ENCODE assay signal across 8 cellular contexts in the genomic region with DNA sequence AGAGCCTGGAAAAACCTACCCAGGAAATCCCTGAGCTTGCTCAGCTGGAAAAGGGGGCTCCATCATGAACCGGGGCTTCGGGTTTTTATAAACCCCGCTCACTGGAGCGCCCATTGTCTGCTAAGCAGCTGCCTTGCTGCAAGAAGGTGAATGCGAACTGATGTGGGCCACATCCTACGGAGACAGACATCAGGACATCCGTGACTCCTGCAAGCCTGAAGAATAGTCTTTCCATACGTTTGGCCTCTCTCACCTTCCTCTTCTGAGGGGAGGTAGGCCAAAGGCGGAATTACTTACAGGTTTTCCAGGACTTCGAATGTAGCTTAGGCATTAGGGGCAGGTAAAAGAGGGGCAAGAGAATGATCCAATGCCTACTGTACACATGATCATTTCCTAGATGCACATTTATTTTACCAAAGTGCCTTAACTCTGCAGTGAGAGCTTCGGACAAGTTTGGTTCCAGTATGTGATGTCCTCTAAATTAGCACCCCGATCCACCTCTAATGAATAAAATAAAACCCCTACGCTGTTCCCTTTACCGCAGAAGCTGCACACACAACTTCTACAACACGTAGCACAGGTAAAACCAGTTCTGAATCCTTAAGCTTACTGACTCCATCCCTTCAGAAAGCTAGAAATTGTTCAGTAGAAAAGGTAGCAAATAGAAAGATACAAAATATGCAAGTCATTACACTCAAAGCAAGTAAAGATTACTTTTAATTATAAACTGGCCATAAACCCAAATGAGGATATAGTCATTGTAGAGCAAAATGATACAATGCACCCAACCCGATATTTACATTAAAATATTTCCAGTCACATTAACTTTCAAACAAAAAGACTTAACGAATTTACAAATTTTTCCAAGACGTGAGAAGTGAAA. TPM values are rescaled to one million over a fixed set of nuclear protein-coding genes. Genes with fewer than 3 reads are reported as not detected.
DNase-seq lines count a peak whose midpoint lies in the region; ATAC-seq and TF ChIP-seq lines count a peak whose summit lies in the region.

No MANE protein-coding gene starts in this region.

- CTCF ChIA-PET in IMR-90 (lab: Yijun Ruan, JAX) = interaction anchor here (0.5 to 1.7 kb wide), 10 partner anchors 11 to 283 kb away, joined by 3 to 7 read pairs (median 3); a partner anchor contains a TSS

- peaks cover 11% of the 10 kb centered on the region for H3K4me1 ChIP-seq in IMR-90 (ENCODE audit: control insufficient read depth, insufficient read depth, low read length)
- H3K4me1 ChIP-seq in aorta (ENCODE audit: control insufficient read depth in 1 of 2, insufficient read depth in 2 of 2, low read length in 2 of 2) = peaks cover 0 to 3% of the 10 kb centered on the region in 2 donors

- POLR2A ChIA-PET in IMR-90 (lab: Charles Lee; ENCODE audit: unreplicated experiment) = no interaction called here

- peak overlapping the region; percentile 50 for H4K91ac ChIP-seq in IMR-90 (ENCODE audit: insufficient read depth, low read depth, low read length)

- peak overlapping the region; percentile 74 for H3K4me2 ChIP-seq in IMR-90 (ENCODE audit: low read depth, low read length)

- H2BK20ac ChIP-seq in IMR-90 (ENCODE audit: low read depth, low read length) = 0 out of 2 replicates have a peak overlapping the region, but pooled peaks have one; percentile 3

- H3K27ac ChIP-seq in IMR-90 (ENCODE audit: insufficient read depth, low read length) (peak overlapping the region; percentile 52), brain microvascular endothelial cell (peak overlapping the region; percentile 17), aorta (ENCODE audit: low read depth in 1 of 2, low read length in 2 of 2) (peak overlapping the region in 1 of 2 donors; percentile 71)

- peaks cover 10% of the 10 kb centered on the region for H3K9me1 ChIP-seq in IMR-90 (ENCODE audit: insufficient read depth, low read length)

- TF ChIP-seq POLR2A in IMR-90 (IDR thresholded peaks at IDR 0.05; ENCODE audit: low read depth, low read length) = no peak

- H3K4me1 Mint-ChIP-seq in mesothelial cell of epicardium = peaks cover 36% of the 10 kb centered on the region

- H3K27me3 ChIP-seq in IMR-90 (ENCODE audit: control insufficient read depth, insufficient read depth, low read length) = no peaks in the 10 kb centered on the region
- no peaks in the 10 kb centered on the region for H3K27me3 ChIP-seq in brain microvascular endothelial cell (replicated peaks)
- no peaks in the 10 kb centered on the region for H3K27me3 ChIP-seq in aorta (ENCODE audit: control insufficient read depth in 1 of 2, insufficient read depth in 2 of 2, low read length in 1 of 2)

- H3K56ac ChIP-seq in IMR-90 (ENCODE audit: extremely low read depth, insufficient read depth, low read length) = no peak overlapping the region

- peak overlapping the region; percentile 67 for H3K23ac ChIP-seq in IMR-90 (ENCODE audit: low read depth, low read length)

- peak overlapping the region; percentile 60 for H2AK9ac ChIP-seq in IMR-90 (replicated peaks; ENCODE audit: low read depth, low read length, poor library complexity)

- peak overlapping the region; percentile 65 for H3K4me3 ChIP-seq in AG09309 (ENCODE audit: control insufficient read depth, low read depth, low read length)
- peak overlapping the region; percentile 78 for H3K4me3 ChIP-seq in IMR-90 (ENCODE audit: insufficient read depth, low read depth, low read length)
- H3K4me3 ChIP-seq in brain microvascular endothelial cell (ENCODE audit: low read depth, low read length) = peak overlapping the region; percentile 63
- peak overlapping the region; percentile 1 to 33 for H3K4me3 ChIP-seq in aorta (ENCODE audit: low read length in 2 of 2)

- 33% methylated on average over 5 of the region's 18 CpGs; no CpG with 5 or more reads in 1 of the 2 experiments for WGBS in IMR-90 (ENCODE audit: extremely low coverage in 2 of 2, insufficient read length in 1 of 2), 2 experiments
- WGBS in aorta, 2 donors = 36% methylated on average over 18 of the region's 18 CpGs

- peaks cover 6% of the 10 kb centered on the region for H3K36me3 ChIP-seq in IMR-90 (ENCODE audit: control insufficient read depth, insufficient read depth, low read length)
- H3K36me3 ChIP-seq in brain microvascular endothelial cell (replicated peaks) = peaks cover 19% of the 10 kb centered on the region
- H3K36me3 ChIP-seq in aorta (ENCODE audit: control insufficient read depth in 1 of 2, insufficient read depth in 2 of 2, low read length in 1 of 2) = no peaks in the 10 kb centered on the region

- dilution Hi-C loops in IMR-90 (cut with HindIII; ENCODE audit: low sequenced_read_pairs, unreplicated experiment) = no loop called here

- ATAC-seq in IMR-90 (ENCODE audit: low read depth) (no peak), aorta (ENCODE audit: low FRiP score) (no peak), HG03342 (IDR thresholded peaks at IDR 0.05; ENCODE audit: unreplicated experiment) (no peak)

- no peak for TF ChIP-seq CTCF in AG09309 (IDR thresholded peaks at IDR 0.05; ENCODE audit: control insufficient read depth, insufficient read depth, low read depth, low read length, missing control alignments)
- no peak for TF ChIP-seq CTCF in IMR-90 (conservative IDR thresholded peaks at IDR 0.05; ENCODE audit: low read depth, low read length)
- TF ChIP-seq CTCF in brain microvascular endothelial cell (IDR thresholded peaks at IDR 0.05; ENCODE audit: low read depth, low read length, missing control alignments) = no peak
- no peak for TF ChIP-seq CTCF in mesothelial cell of epicardium (IDR thresholded peaks at IDR 0.05; ENCODE audit: unreplicated experiment)

- H2BK15ac ChIP-seq in IMR-90 (ENCODE audit: low read depth, low read length) = 0 out of 3 replicates have a peak overlapping the region, but pooled peaks have one; percentile 19

- H2BK5ac ChIP-seq in IMR-90 (ENCODE audit: low read depth, low read length, poor library complexity, severe bottlenecking) = no peak overlapping the region

- peak overlapping the region; percentile 48; the same call in 1 of the 2 replicates for H2AK5ac ChIP-seq in IMR-90 (ENCODE audit: low read depth, low read length)

- no peaks in the 10 kb centered on the region for H3K9me3 Mint-ChIP-seq in mesothelial cell of epicardium

- no peak for TF ChIP-seq RAD21 in IMR-90 (IDR thresholded peaks at IDR 0.05; ENCODE audit: low read length)

- no TSS peak for BruUV-seq in IMR-90 (replicated peaks; lab: Mats Ljungman, UMichigan)

- no peaks in the 10 kb centered on the region for H3K9me3 ChIP-seq in IMR-90 (ENCODE audit: control insufficient read depth, insufficient read depth, low read length)
- H3K9me3 ChIP-seq in aorta (ENCODE audit: control insufficient read depth, low read length) = no peaks in the 10 kb centered on the region

- H4K8ac ChIP-seq in IMR-90 (ENCODE audit: low read depth in 2 of 2, low read length in 2 of 2) = peak overlapping the region; percentile 61 to 72; a peak in 3 of 4 replicates

- peak overlapping the region; percentile 60 for H3K4ac ChIP-seq in IMR-90 (ENCODE audit: low read depth, low read length)

- H3K79me1 ChIP-seq in IMR-90 (ENCODE audit: low read depth in 1 of 2, low read length in 2 of 2) = peaks cover 3 to 37% of the 10 kb centered on the region in 2 experiments

- in situ Hi-C loops in IMR-90 (cut with MboI; ENCODE audit: low sequenced_read_pairs) = loop anchor here (5.0 kb wide), 1 partner anchor 121 kb away; no protein-coding TSS in a partner anchor
- in situ Hi-C loops in brain microvascular endothelial cell (cut with HindIII; ENCODE audit: low pct_ligation_motif_present, low sequenced_read_pairs) = no loop called here

- peak overlapping the region; percentile 48 for H4K5ac ChIP-seq in IMR-90 (ENCODE audit: low read depth, low read length)

- peak overlapping the region; percentile 94 for H2AFZ ChIP-seq in IMR-90 (replicated peaks; ENCODE audit: low read length, poor library complexity)

- H3K18ac ChIP-seq in IMR-90 (ENCODE audit: low read depth, low read length) = no peak overlapping the region

- peaks cover 4% of the 10 kb centered on the region for H3K27me3 Mint-ChIP-seq in mesothelial cell of epicardium (ENCODE audit: low read depth)

- H4K20me1 ChIP-seq in IMR-90 (ENCODE audit: insufficient read depth, low read length) = no peaks in the 10 kb centered on the region

- H3K27ac Mint-ChIP-seq in mesothelial cell of epicardium = peak overlapping the region; percentile 93

- peak overlapping the region; percentile 60 for H2BK120ac ChIP-seq in IMR-90 (ENCODE audit: low read depth, low read length)

- peak overlapping the region; percentile 68 for H3K9ac ChIP-seq in IMR-90 (ENCODE audit: low read depth, low read length)

- peaks cover 2% of the 10 kb centered on the region for H3K36me3 Mint-ChIP-seq in mesothelial cell of epicardium

- H3K4me3 Mint-ChIP-seq in mesothelial cell of epicardium = peak overlapping the region; percentile 81

- H3K14ac ChIP-seq in IMR-90 (replicated peaks; ENCODE audit: low read depth, low read length) = peak overlapping the region; percentile 59

- intact Hi-C loops in IMR-90 (cut with micrococcal nuclease) = loop anchor here (1.0 to 5.0 kb wide), 5 partner anchors 101 to 286 kb away; a partner anchor contains a TSS
- intact Hi-C loops in aorta (cut with DNase I) = loop anchor here (2.0 to 5.0 kb wide), 3 partner anchors 56 to 122 kb away; a partner anchor contains a TSS

- DNase-seq in AG09309 (ENCODE audit: low read depth) (no peak), IMR-90 (no peak), brain microvascular endothelial cell (no peak), mesothelial cell of epicardium (ENCODE audit: low spot score in 2 of 2, unreplicated experiment in 2 of 2) (no peak), aorta (no peak), foreskin melanocyte (no peak), GM19240 (ENCODE audit: insufficient read length, low spot score) (no peak)

TF ChIP-seq in IMR-90, 13 proteins besides CTCF, POLR2A, EP300 and RAD21:
- 0 out of 2 replicates have a peak, but pooled peaks have one; percentile 27 for TF ChIP-seq NFE2L2 (IDR thresholded peaks at IDR 0.05; ENCODE audit: low read depth, low read length)
- TF ChIP-seq BHLHE40 (IDR thresholded peaks at IDR 0.05; ENCODE audit: low read depth, low read length) = no peak

RNA-seq across cellular contexts. Expression of a gene that starts 0.9 kb away (rescaled TPM):
- total RNA-seq in IMR-90 (2012; rRNA removed) (16.7 and 18.9 TPM in 2 replicates), mesothelial cell of epicardium (39.1 to 45.5 TPM (median 40.6 TPM) in 3 replicates), aorta (100 to 1,000 TPM; 119 to 310 TPM)
- polyA plus RNA-seq in IMR-90 (2012; rRNA removed) (13.7 and 15.8 TPM in 2 replicates), aorta (10 to 100 TPM; 47.3 to 74.6 TPM)
- 6.4 and 8.4 TPM in 2 replicates for polyA plus RNA-seq in IMR-90 (2012; cell fraction: cytosol; rRNA removed)
- 4.3 and 13.9 TPM in 2 replicates for polyA plus RNA-seq in IMR-90 (2012; cell fraction: nucleus; rRNA removed; ENCODE audit: low replicate concordance)

RNA-seq across cellular contexts. Expression of a gene that starts 27.7 kb away (rescaled TPM):
- total RNA-seq in IMR-90 (2012; rRNA removed) (75.5 and 83.9 TPM in 2 replicates), mesothelial cell of epicardium (67.2 to 70.9 TPM (median 69.7 TPM) in 3 replicates), aorta (10 to 100 TPM; 37.4 to 49.9 TPM)
- polyA plus RNA-seq in IMR-90 (2012; rRNA removed) (107 TPM in 2 replicates), aorta (10 to 100 TPM; 39.1 to 57.1 TPM)
- polyA plus RNA-seq in IMR-90 (2012; cell fraction: cytosol; rRNA removed) = 39.5 and 60.3 TPM in 2 replicates
- 11.0 and 46.7 TPM in 2 replicates for polyA plus RNA-seq in IMR-90 (2012; cell fraction: nucleus; rRNA removed; ENCODE audit: low replicate concordance)

Comparison
In these comparisons a context has a peak if more than half of its experiments do, and no peak if none do; other contexts are left out.
1. H3K4me3 ChIP-seq: peak in every context shown above with its lines; median percentile 78 in IMR-90; 65 in AG09309; 63 in brain microvascular endothelial cell; 17 in aorta.